In genomic region chr19:14796021-14796420, GRCh38 we compare ENCODE assay signal across 25 cellular contexts. TPM values are rescaled to one million over a fixed set of nuclear protein-coding genes. Genes with fewer than 3 reads are reported as not detected.
A peak's percentile ranks its signal among the peaks of the same experiment; 100 is the strongest.
DNase-seq lines count a peak whose midpoint lies in the region; ATAC-seq and TF ChIP-seq lines count a peak whose summit lies in the region.
"Had no signal": no experiment of that assay in that cellular context is flagged by ENCODE, and none has a peak within 500 bp of the region (broad histone marks: within the 10 kb centered on the region; RNA-seq: fewer than 3 reads in every experiment).

No MANE protein-coding gene starts in this region.

- intact Hi-C loops in esophagus muscularis mucosa (cut with DNase I), result no loop called here

- peaks cover 13 to 34% (median 20%) of the 10 kb centered on the region in 10 experiments for H3K4me1 ChIP-seq in BLaER1 treated with 17β-estradiol and CSF1 and Interleukin-3, amounts not matched to agents 10 nM and 100 nM
- H3K4me1 ChIP-seq in esophagus muscularis mucosa, result no peaks in the 10 kb centered on the region
- H3K4me1 ChIP-seq: A549 had no signal

- no peak for ATAC-seq in natural killer cell treated with Interleukin-12 subunit alpha and Interleukin-12 subunit beta and Interleukin-15 and Interleukin-18, amount 100 ng/mL, for 72 hours
- ATAC-seq: A549, GM12878 had no signal

- no peaks in the 10 kb centered on the region for H3K36me3 Mint-ChIP-seq in natural killer cell treated with Interleukin-12 subunit alpha and Interleukin-12 subunit beta and Interleukin-15 and Interleukin-18, amount 100 ng/mL, for 72 hours
- H3K36me3 Mint-ChIP-seq: CD14-positive monocyte; CD4-positive, alpha-beta memory T cell; CD4-positive, CD25-positive, alpha-beta regulatory T cell; CD8-positive, alpha-beta memory T cell had no signal

- no peak overlapping the region for H3K4me3 Mint-ChIP-seq in natural killer cell treated with Interleukin-12 subunit alpha and Interleukin-12 subunit beta and Interleukin-15 and Interleukin-18, amount 100 ng/mL, for 72 hours
- H3K4me3 Mint-ChIP-seq: B cell; CD4-positive, alpha-beta memory T cell; CD4-positive, CD25-positive, alpha-beta regulatory T cell; CD8-positive, alpha-beta memory T cell had no signal

- no peak for TF ChIP-seq POLR2A in esophagus muscularis mucosa (IDR thresholded peaks at IDR 0.05; ENCODE audit: low read depth)

- H3K9me3 ChIP-seq in BLaER1 treated with 17β-estradiol and CSF1 and Interleukin-3, amounts not matched to agents 10 nM and 100 nM (replicated peaks in 1 of 11), result peaks cover 7 to 17% (median 12%) of the 10 kb centered on the region in 11 experiments
- H3K9me3 ChIP-seq in SK-N-MC (ENCODE audit: low read depth, low read length) (no peaks in the 10 kb centered on the region), esophagus muscularis mucosa (no peaks in the 10 kb centered on the region)
- H3K9me3 ChIP-seq: A549 had no signal

- WGBS in esophagus muscularis mucosa, result 92% methylated on average over 11 of the region's 11 CpGs

- H3K27ac ChIP-seq in BLaER1 treated with 17β-estradiol and CSF1 and Interleukin-3, amounts not matched to agents 10 nM and 100 nM, result peak overlapping the region in 3 of 11 experiments; percentile 9 to 37 (median 16); a peak in 1 of 22 replicates
- H3K27ac ChIP-seq in SK-N-MC (peak overlapping the region; percentile 94), esophagus muscularis mucosa (replicated peaks in 1 of 4) (no peak overlapping the region)
- H3K27ac ChIP-seq: 22Rv1, A549 had no signal

- H3K4me3 ChIP-seq in BLaER1 treated with 17β-estradiol and CSF1 and Interleukin-3, amounts not matched to agents 10 nM and 100 nM, result no peak overlapping the region
- H3K4me3 ChIP-seq in SK-N-MC, result no peak overlapping the region
- no peak overlapping the region for H3K4me3 ChIP-seq in esophagus muscularis mucosa
- H3K4me3 ChIP-seq: A549, GM12878 had no signal

- DNase-seq in SK-N-MC (ENCODE audit: low read depth, low spot score) (no peak), esophagus muscularis mucosa (ENCODE audit: extremely low spot score) (peak; percentile 21), KBM-7 (no peak)
- no peak for DNase-seq in natural killer cell treated with Interleukin-12 subunit alpha and Interleukin-12 subunit beta and Interleukin-15 and Interleukin-18, amount 100 ng/mL, for 72 hours (ENCODE audit: low spot score)
- DNase-seq: AML-193; C1 segment of cervical spinal cord; CD4-positive, alpha-beta memory T cell; CD4-positive, CD25-positive, alpha-beta regulatory T cell; CD8-positive, alpha-beta memory T cell; COR-L47; DMS 273 treated with DMSO at 0.1 percent for 48 hours; DMS153; DMS53; DMS79; DND-41; GDM1 had no signal

- H3K4me2 ChIP-seq in BLaER1 treated with 17β-estradiol and CSF1 and Interleukin-3, amounts not matched to agents 10 nM and 100 nM, result peak overlapping the region in 7 of 11 experiments; percentile 36 to 78 (median 55); a peak in 15 of 22 replicates
- H3K4me2 ChIP-seq: A549 had no signal

- H3K27ac Mint-ChIP-seq in natural killer cell treated with Interleukin-12 subunit alpha and Interleukin-12 subunit beta and Interleukin-15 and Interleukin-18, amount 100 ng/mL, for 72 hours, result no peak overlapping the region
- H3K27ac Mint-ChIP-seq: B cell; CD4-positive, alpha-beta memory T cell; CD4-positive, CD25-positive, alpha-beta regulatory T cell; CD8-positive, alpha-beta memory T cell had no signal

- in situ Hi-C loops in KBM-7 (cut with MboI; ENCODE audit: low pct_unique_long_range_greater_than_20kb, low sequenced_read_pairs), result no loop called here

- H3K27me3 ChIP-seq in BLaER1 treated with 17β-estradiol and CSF1 and Interleukin-3, amounts not matched to agents 10 nM and 100 nM, result no peaks in the 10 kb centered on the region
- H3K27me3 ChIP-seq in esophagus muscularis mucosa, result no peaks in the 10 kb centered on the region

- H3K9ac ChIP-seq in BLaER1 treated with 17β-estradiol and CSF1 and Interleukin-3, amounts not matched to agents 10 nM and 100 nM, result no peak overlapping the region
- no peak overlapping the region for H3K9ac ChIP-seq in SK-N-MC (ENCODE audit: insufficient read length)

- H3K9me3 Mint-ChIP-seq in natural killer cell treated with Interleukin-12 subunit alpha and Interleukin-12 subunit beta and Interleukin-15 and Interleukin-18, amount 100 ng/mL, for 72 hours, result no peaks in the 10 kb centered on the region
- H3K9me3 Mint-ChIP-seq: CD4-positive, CD25-positive, alpha-beta regulatory T cell; CD8-positive, alpha-beta memory T cell had no signal

- no peaks in the 10 kb centered on the region for H4K20me1 ChIP-seq in BLaER1 treated with 17β-estradiol and CSF1 and Interleukin-3, amounts not matched to agents 10 nM and 100 nM

- TF ChIP-seq CTCF in esophagus muscularis mucosa (IDR thresholded peaks at IDR 0.05), result no peak

- H3K36me3 ChIP-seq in BLaER1 treated with 17β-estradiol and CSF1 and Interleukin-3, amounts not matched to agents 10 nM and 100 nM, result no peaks in the 10 kb centered on the region
- no peaks in the 10 kb centered on the region for H3K36me3 ChIP-seq in SK-N-MC (ENCODE audit: insufficient read depth, low read length)
- H3K36me3 ChIP-seq in esophagus muscularis mucosa, result no peaks in the 10 kb centered on the region

- peaks cover 16 to 24% of the 10 kb centered on the region in 2 donors for H3K27me3 Mint-ChIP-seq in natural killer cell treated with Interleukin-12 subunit alpha and Interleukin-12 subunit beta and Interleukin-15 and Interleukin-18, amount 100 ng/mL, for 72 hours
- H3K27me3 Mint-ChIP-seq: CD4-positive, CD25-positive, alpha-beta regulatory T cell had no signal

- no peak for TF ChIP-seq EP300 in esophagus muscularis mucosa (IDR thresholded peaks at IDR 0.05)

- H3K4me1 Mint-ChIP-seq in natural killer cell treated with Interleukin-12 subunit alpha and Interleukin-12 subunit beta and Interleukin-15 and Interleukin-18, amount 100 ng/mL, for 72 hours (ENCODE audit: low read depth in 2 of 2), result peaks cover 5 to 6% of the 10 kb centered on the region in 2 donors
- H3K4me1 Mint-ChIP-seq: B cell; CD4-positive, alpha-beta memory T cell; CD4-positive, CD25-positive, alpha-beta regulatory T cell; CD8-positive, alpha-beta memory T cell had no signal

RNA-seq across cellular contexts. Expression of gene ADGRE2, which starts 17.7 kb away (rescaled TPM):
- total RNA-seq in esophagus muscularis mucosa, result 1 to 10 TPM in 3 of 4 donors, under 1 TPM in 1; 0.65 to 6.0 (median 3.0) TPM
- 1 to 10 TPM; 4.4 to 4.6 TPM for total RNA-seq in natural killer cell treated with Interleukin-12 subunit alpha and Interleukin-12 subunit beta and Interleukin-15 and Interleukin-18, amount 100 ng/mL, for 72 hours
- total RNA-seq: G401 had no signal

RNA-seq across cellular contexts. Expression of gene OR7A5, which starts 39.0 kb away (rescaled TPM):
- total RNA-seq in esophagus muscularis mucosa, result under 1 TPM in 1 of 4 donors, not detected in 3; 0.52 TPM
- total RNA-seq in natural killer cell treated with Interleukin-12 subunit alpha and Interleukin-12 subunit beta and Interleukin-15 and Interleukin-18, amount 100 ng/mL, for 72 hours, result not detected
- total RNA-seq: A172; B cell; CD4-positive, alpha-beta memory T cell; CD4-positive, CD25-positive, alpha-beta regulatory T cell; CD8-positive, alpha-beta memory T cell; Daoy; G401; GM12878 had no signal

RNA-seq across cellular contexts. Expression of gene OR7C1, which starts 39.0 kb away (rescaled TPM):
- under 1 TPM in 2 of 4 donors, not detected in 2; 0.06 TPM for total RNA-seq in esophagus muscularis mucosa
- total RNA-seq in natural killer cell treated with Interleukin-12 subunit alpha and Interleukin-12 subunit beta and Interleukin-15 and Interleukin-18, amount 100 ng/mL, for 72 hours, result not detected
- total RNA-seq: A172; B cell; CD4-positive, alpha-beta memory T cell; CD4-positive, CD25-positive, alpha-beta regulatory T cell; CD8-positive, alpha-beta memory T cell; Daoy; G401; GM12878 had no signal

RNA-seq across cellular contexts. Expression of gene OR7A10, which starts 52.7 kb away (rescaled TPM):
- total RNA-seq in esophagus muscularis mucosa, result not detected
- total RNA-seq in natural killer cell treated with Interleukin-12 subunit alpha and Interleukin-12 subunit beta and Interleukin-15 and Interleukin-18, amount 100 ng/mL, for 72 hours, result not detected
- total RNA-seq: A172; B cell; CD4-positive, alpha-beta memory T cell; CD4-positive, CD25-positive, alpha-beta regulatory T cell; CD8-positive, alpha-beta memory T cell; Daoy; G401; GM12878 had no signal
